ENCODE assay signal across 8 cellular contexts in the genomic region with DNA sequence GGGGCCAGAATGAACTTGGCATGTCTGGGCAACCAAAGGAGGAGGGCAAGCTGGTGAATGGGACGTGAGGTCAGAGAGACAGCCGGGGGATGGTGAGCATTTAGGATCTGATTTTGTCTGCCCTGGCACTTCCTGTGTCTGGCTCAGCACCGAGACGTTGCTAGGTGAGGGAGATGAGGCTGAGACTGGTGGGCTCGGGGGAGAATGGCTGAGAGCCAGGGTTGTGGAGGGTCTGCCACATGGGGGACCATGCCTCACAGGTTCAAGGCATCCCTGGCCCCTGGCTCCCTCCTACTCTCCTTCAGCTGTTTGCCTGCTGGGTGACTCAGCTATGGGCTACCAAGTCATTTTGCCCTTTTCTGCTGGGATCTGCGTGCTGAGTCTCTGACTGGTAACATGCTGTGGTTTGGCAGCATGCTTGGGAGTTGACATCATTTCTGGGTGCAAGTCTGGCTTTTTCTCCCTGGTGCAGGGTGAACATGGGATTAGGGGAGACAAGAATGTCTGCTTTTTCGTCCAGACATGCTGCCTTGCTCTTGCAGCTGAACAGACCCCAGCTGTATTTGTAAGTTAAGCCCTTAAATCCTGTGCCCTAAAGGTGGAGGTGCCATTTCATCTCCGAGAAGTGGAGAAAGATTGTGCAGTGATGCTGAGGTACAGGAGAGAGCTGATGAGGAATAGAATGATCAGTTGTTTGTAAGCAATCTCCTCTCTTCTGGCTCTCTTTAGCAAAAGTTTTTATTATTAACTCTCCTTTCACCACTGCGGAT. TPM values are rescaled to one million over a fixed set of nuclear protein-coding genes. Genes with fewer than 3 reads are reported as not detected.
DNase-seq lines count a peak whose midpoint lies in the region; ATAC-seq, FAIRE-seq and TF ChIP-seq lines count a peak whose summit lies in the region.

No MANE protein-coding gene starts in this region.

- H3K4me2 ChIP-seq in BLaER1 (peak overlapping the region; percentile 78), endothelial cell of umbilical vein (ENCODE audit: insufficient read depth, low read length) (peak overlapping the region; percentile 19)

- H2AFZ ChIP-seq in endothelial cell of umbilical vein (ENCODE audit: low read depth, low read length), result peak overlapping the region; percentile 14

- CTCF ChIA-PET in endothelial cell of umbilical vein (lab: Charles Lee), result interaction anchor here (1.0 to 2.4 kb wide), 5 partner anchors 16 to 131 kb away, joined by 3 to 11 read pairs (median 4); no protein-coding TSS in a partner anchor

- TF ChIP-seq CTCF in endothelial cell of umbilical vein (IDR thresholded peaks at IDR 0.05; ENCODE audit: extremely low read depth in 1 of 2, insufficient read depth in 1 of 2, low read depth in 1 of 2, low read length in 2 of 2), result no peak
- no peak for TF ChIP-seq CTCF in pancreas (IDR thresholded peaks at IDR 0.05)
- TF ChIP-seq CTCF in GM20000 (IDR thresholded peaks at IDR 0.05; ENCODE audit: extremely low read depth, missing control alignments), result no peak

- peaks cover 62% of the 10 kb centered on the region for H3K79me2 ChIP-seq in endothelial cell of umbilical vein (ENCODE audit: control insufficient read depth, insufficient read depth, low read length)

- dilution Hi-C loops in endothelial cell of umbilical vein (cut with MboI; ENCODE audit: extremely low pct_ligation_motif_present, low sequenced_read_pairs), result no loop called here

- TF ChIP-seq POLR2A in endothelial cell of umbilical vein (IDR thresholded peaks at IDR 0.05; ENCODE audit: low read depth, low read length), result no peak

- intact Hi-C loops in endothelial cell of umbilical vein (cut with micrococcal nuclease) (loop anchor here (1.0 to 5.0 kb wide), 4 partner anchors 16 to 103 kb away; no protein-coding TSS in a partner anchor), pancreas (cut with DNase I) (no loop called here)

- BruUV-seq in endothelial cell of umbilical vein (replicated peaks; lab: Mats Ljungman, UMichigan), result no TSS peak

- H3K4me1 ChIP-seq in BLaER1, result peaks cover 96% of the 10 kb centered on the region
- H3K4me1 ChIP-seq in endothelial cell of umbilical vein (ENCODE audit: control insufficient read depth, extremely low read depth, insufficient read depth, low read length), result peaks cover 23% of the 10 kb centered on the region
- H3K4me1 ChIP-seq in pancreas, result peaks cover 22 to 53% (median 24%) of the 10 kb centered on the region in 3 donors

- H3K36me3 ChIP-seq in BLaER1, result peaks cover 54% of the 10 kb centered on the region
- H3K36me3 ChIP-seq in endothelial cell of umbilical vein (ENCODE audit: control insufficient read depth in 2 of 2, extremely low read depth in 1 of 2, insufficient read depth in 2 of 2, low read length in 2 of 2), result no peaks in the 10 kb centered on the region
- no peaks in the 10 kb centered on the region for H3K36me3 ChIP-seq in pancreas

- H3K9me3 ChIP-seq in BLaER1, result 0 out of 2 replicates have a peak, but pooled peaks cover 7% of the 10 kb centered on the region
- no peaks in the 10 kb centered on the region for H3K9me3 ChIP-seq in endothelial cell of umbilical vein (replicated peaks; ENCODE audit: control insufficient read depth, insufficient read depth, low read length)
- no peaks in the 10 kb centered on the region for H3K9me3 ChIP-seq in pancreas

- POLR2A ChIA-PET in endothelial cell of umbilical vein (lab: Charles Lee), result no interaction called here

- H3K27ac ChIP-seq in BLaER1, result peak overlapping the region; percentile 55; the same call in 1 of the 2 replicates
- H3K27ac ChIP-seq in endothelial cell of umbilical vein (ENCODE audit: insufficient read depth, low read depth, low read length), result peak overlapping the region; percentile 75
- H3K27ac ChIP-seq in pancreas, result peak overlapping the region in 2 of 4 donors; percentile 59 to 68

- H3K9ac ChIP-seq in BLaER1 (peak overlapping the region; percentile 61; the same call in 1 of the 2 replicates), endothelial cell of umbilical vein (replicated peaks; ENCODE audit: extremely low read depth, insufficient read depth, low read length) (peak overlapping the region; percentile 9)

- FAIRE-seq in endothelial cell of umbilical vein (lab: Jason Lieb, UNC), result peak; percentile 98
- FAIRE-seq in pancreas (lab: Jason Lieb, UNC), result no peak

- WGBS in pancreas, 2 donors, result 48 to 51% methylated on average over 9 of the region's 9 CpGs

- H3K27me3 ChIP-seq in BLaER1 (no peaks in the 10 kb centered on the region), endothelial cell of umbilical vein (ENCODE audit: control insufficient read depth in 2 of 2, insufficient read depth in 2 of 2, low read length in 2 of 2) (no peaks in the 10 kb centered on the region), pancreas (no peaks in the 10 kb centered on the region)

- peak; percentile 95 for DNase-seq in HS-5 (ENCODE audit: low read depth)
- peak; percentile 54 for DNase-seq in activated CD4-positive, CD25-positive, alpha-beta regulatory T cell treated with anti-CD3 and anti-CD28 coated beads, Interleukin-2, amount 50 U/mL, for 72 hours
- DNase-seq in endothelial cell of umbilical vein (ENCODE audit: low read depth, low spot score), result peak; percentile 75
- DNase-seq in pancreas, result peak in 5 of 6 donors; percentile 51 to 71 (median 57)
- DNase-seq in GM20000 (ENCODE audit: low spot score), result no peak
- no peak for DNase-seq in cerebellar cortex (ENCODE audit: low spot score)
- DNase-seq in effector CD8-positive, alpha-beta T cell (lab: John Stamatoyannopoulos, UW), result no peak

- H4K20me1 ChIP-seq in BLaER1, result peaks cover 100% of the 10 kb centered on the region
- no peaks in the 10 kb centered on the region for H4K20me1 ChIP-seq in endothelial cell of umbilical vein (replicated peaks; ENCODE audit: control insufficient read depth, extremely low read depth, insufficient read depth, low read length)

- H3K9me1 ChIP-seq in endothelial cell of umbilical vein (replicated peaks; ENCODE audit: control insufficient read depth, extremely low read depth, insufficient read depth, low read length), result no peaks in the 10 kb centered on the region

- ATAC-seq in pancreas, result peak; percentile 70 to 88 (median 81)

- H3K4me3 ChIP-seq in BLaER1 (0 out of 2 replicates have a peak overlapping the region, but pooled peaks have one; percentile 24), endothelial cell of umbilical vein (replicated peaks in 1 of 3; ENCODE audit: insufficient read depth in 1 of 3, low read depth in 1 of 3, low read length in 3 of 3) (no peak overlapping the region), pancreas (no peak overlapping the region)

TF ChIP-seq in endothelial cell of umbilical vein, 7 proteins besides CTCF, POLR2A, EP300 and RAD21:
- TF ChIP-seq FOS (IDR thresholded peaks at IDR 0.05; ENCODE audit: borderline replicate concordance, insufficient read depth, low read length), result peak; percentile 96
- TF ChIP-seq POLR2AphosphoS5 (IDR thresholded peaks at IDR 0.05; ENCODE audit: insufficient read depth, low read depth, low read length), result peak; percentile 80
- TF ChIP-seq GATA2 (IDR thresholded peaks at IDR 0.05; ENCODE audit: insufficient read depth, insufficient read length, low read depth, low read length), result no peak
- TF ChIP-seq EZH2 (IDR thresholded peaks at IDR 0.05; ENCODE audit: borderline replicate concordance, low read depth, low read length, severe bottlenecking), result no peak
- TF ChIP-seq, protein P1, sequence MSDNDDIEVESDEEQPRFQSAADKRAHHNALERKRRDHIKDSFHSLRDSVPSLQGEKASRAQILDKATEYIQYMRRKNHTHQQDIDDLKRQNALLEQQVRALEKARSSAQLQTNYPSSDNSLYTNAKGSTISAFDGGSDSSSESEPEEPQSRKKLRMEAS (IDR thresholded peaks at IDR 0.05; ENCODE audit: insufficient read depth, insufficient read length), result no peak
- TF ChIP-seq JUN (IDR thresholded peaks at IDR 0.05; ENCODE audit: borderline replicate concordance, insufficient read depth, insufficient read length, low read depth), result peak; percentile 53
- no peak for TF ChIP-seq MYC (IDR thresholded peaks at IDR 0.05; ENCODE audit: low read depth, low read length)
TF ChIP-seq in endothelial cell of umbilical vein: peak in this region for 3.

RNA-seq across cellular contexts. Expression of a gene that starts 17.6 kb away (rescaled TPM):
- total RNA-seq in endothelial cell of umbilical vein (71.7 and 77.5 TPM in 2 replicates), pancreas (100 to 1,000 TPM in 1 of 6 donors, 10 to 100 TPM in 5; 50.7 to 118 (median 71.3) TPM)
- polyA plus RNA-seq in endothelial cell of umbilical vein (51.8 and 56.3 TPM in 2 replicates), pancreas (10 to 100 TPM; 18.3 to 24.2 TPM)
- 56.8 and 62.3 TPM in 2 replicates for polyA plus RNA-seq in endothelial cell of umbilical vein (2011; cell fraction: cytosol; rRNA removed)
- 52.3 and 56.6 TPM in 2 replicates for polyA plus RNA-seq in endothelial cell of umbilical vein (2011; cell fraction: nucleus; rRNA removed)
- polyA plus RNA-seq in endothelial cell of umbilical vein (2012), result 90.9 and 108 TPM in 2 replicates
- 62.0 and 63.0 TPM in 2 replicates for polyA minus RNA-seq in endothelial cell of umbilical vein
- polyA minus RNA-seq in endothelial cell of umbilical vein (2011; cell fraction: cytosol; rRNA and poly(A)+ RNA removed), result 93.1 TPM
- 36.9 and 38.8 TPM in 2 replicates for polyA minus RNA-seq in endothelial cell of umbilical vein (2011; cell fraction: nucleus; rRNA and poly(A)+ RNA removed)

Comparison
In these comparisons a context has a peak if more than half of its experiments do, and no peak if none do; other contexts are left out.
1. DNase-seq: peak in HS-5 (single experiment), activated CD4-positive, CD25-positive, alpha-beta regulatory T cell treated with anti-CD3 and anti-CD28 coated beads, Interleukin-2, amount 50 U/mL, for 72 hours (single experiment), endothelial cell of umbilical vein (single experiment) and pancreas (5 of 6); none in GM20000 (single experiment), cerebellar cortex (single experiment) and effector CD8-positive, alpha-beta T cell (single experiment).